1 cellular context compared by ENCODE assay signal in genomic region chr6:39353698-39354315, GRCh38.
TF ChIP-seq lines count a peak whose summit lies in the region.

No MANE protein-coding gene starts in this region.

TF ChIP-seq in GM12878, 131 proteins besides CTCF, POLR2A, EP300 and RAD21:
- TF ChIP-seq FOS (IDR thresholded peaks at IDR 0.05; ENCODE audit: borderline replicate concordance, extremely low read depth, insufficient read length) (no peak), USF1 (IDR thresholded peaks at IDR 0.05; ENCODE audit: borderline replicate concordance, extremely low read length, insufficient read depth, low read depth, low read length) (peak; percentile 8)
